In genomic region chr20:50227506-50227905, GRCh38 we compare ENCODE assay signal across 17 cellular contexts.
"Had no signal": no experiment of that assay in that cellular context is flagged by ENCODE, and none has a peak within 500 bp of the region (broad histone marks: within the 10 kb centered on the region; RNA-seq: fewer than 3 reads in every experiment).

No MANE protein-coding gene starts in this region.

- H3K36me3 ChIP-seq: adrenal gland, cardiac muscle cell, neural progenitor cell, transverse colon had no signal

- H3K27ac ChIP-seq: cardiac muscle cell, neural progenitor cell, parathyroid adenoma, transverse colon, VCaP had no signal

- H3K4me3 ChIP-seq: adrenal gland, cardiac muscle cell, neural progenitor cell, transverse colon had no signal

- H3K27me3 Mint-ChIP-seq: activated CD4-positive, alpha-beta memory T cell treated with anti-CD3 and anti-CD28 coated beads, Interleukin-2, amount 10 ng/mL, durations not matched to agents 7 days and 5 days had no signal

- H3K4me3 Mint-ChIP-seq: activated CD4-positive, alpha-beta memory T cell treated with anti-CD3 and anti-CD28 coated beads, Interleukin-2, amount 10 ng/mL, durations not matched to agents 7 days and 5 days; naive B cell; neural progenitor cell had no signal

- H3K79me2 ChIP-seq: parathyroid adenoma had no signal

- H3K36me3 Mint-ChIP-seq: naive B cell, neural progenitor cell had no signal

- H3K4me1 ChIP-seq: neural progenitor cell, parathyroid adenoma had no signal

- DNase-seq: activated CD4-positive, alpha-beta memory T cell treated with anti-CD3 and anti-CD28 coated beads, Interleukin-2, amount 10 ng/mL, durations not matched to agents 7 days and 5 days; activated CD4-positive, alpha-beta T cell treated with anti-CD3 and anti-CD28 coated beads for 1 hour; activated CD8-positive, alpha-beta memory T cell treated with anti-CD3 and anti-CD28 coated beads, Interleukin-2, amount 50 U/mL, for 4 hours; activated naive CD4-positive, alpha-beta T cell treated with Interleukin-2 at 50 U/mL for 16 hours; adrenal gland; erythroblast; mammary epithelial cell; naive B cell; stimulated activated CD4-positive, alpha-beta T cell treated with anti-CD3 and anti-CD28 coated beads, Interleukin-1b, Interleukin-23, amount 100 ng/mL, for 48 hours; substantia nigra; T-helper 1 cell; transverse colon had no signal

- H3K27me3 ChIP-seq: adrenal gland, cardiac muscle cell, neural progenitor cell, transverse colon had no signal

- H3K4me1 Mint-ChIP-seq: naive B cell had no signal

- ATAC-seq: SK-N-SH treated with all-trans-retinoic acid at 6 μM for 48 hours had no signal

- H3K4me2 ChIP-seq: neural progenitor cell had no signal

- H3K9me3 ChIP-seq: adrenal gland, transverse colon had no signal

- H2AFZ ChIP-seq: neural progenitor cell, parathyroid adenoma had no signal

- H3K27ac Mint-ChIP-seq: activated CD4-positive, alpha-beta memory T cell treated with anti-CD3 and anti-CD28 coated beads, Interleukin-2, amount 10 ng/mL, durations not matched to agents 7 days and 5 days had no signal

- H3K9me3 Mint-ChIP-seq: activated CD4-positive, alpha-beta memory T cell treated with anti-CD3 and anti-CD28 coated beads, Interleukin-2, amount 10 ng/mL, durations not matched to agents 7 days and 5 days; neural progenitor cell had no signal

- H3K9ac ChIP-seq: neural progenitor cell, parathyroid adenoma had no signal
